1 cellular context compared by ENCODE assay signal in the genomic region with DNA sequence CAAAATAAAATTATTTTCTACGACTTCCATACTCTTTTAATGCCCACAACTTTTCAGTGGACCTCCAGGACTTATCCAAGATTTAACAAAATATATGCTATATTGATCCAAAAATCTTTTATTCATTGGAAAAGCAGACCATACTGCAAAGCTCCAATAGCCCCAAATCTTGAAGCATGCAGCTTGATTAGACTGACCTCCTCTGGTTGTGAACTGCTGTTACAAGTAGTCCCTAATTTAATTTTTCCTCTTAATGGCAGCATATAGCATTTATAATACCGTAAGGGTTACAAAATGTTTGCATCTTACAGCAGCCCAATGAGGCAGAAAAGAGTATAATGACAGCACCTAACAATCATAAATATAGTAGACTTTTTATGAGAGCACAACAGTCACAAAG.
TF ChIP-seq lines count a peak whose summit lies in the region.

No MANE protein-coding gene starts in this region.

TF ChIP-seq in SK-N-SH, 30 proteins besides CTCF, POLR2A, EP300 and RAD21 (continued from another document):
- TF ChIP-seq SMC3 (IDR thresholded peaks at IDR 0.05; ENCODE audit: low read depth, low read length): no peak
- no peak for TF ChIP-seq TEAD4 (IDR thresholded peaks at IDR 0.05; ENCODE audit: borderline replicate concordance, insufficient read depth)
- no peak for TF ChIP-seq MXI1 (IDR thresholded peaks at IDR 0.05; ENCODE audit: low read depth, low read length)
- TF ChIP-seq TCF12 (IDR thresholded peaks at IDR 0.05): no peak
- no peak for TF ChIP-seq GABPA (IDR thresholded peaks at IDR 0.05; ENCODE audit: low read depth)
- TF ChIP-seq, protein P1, sequence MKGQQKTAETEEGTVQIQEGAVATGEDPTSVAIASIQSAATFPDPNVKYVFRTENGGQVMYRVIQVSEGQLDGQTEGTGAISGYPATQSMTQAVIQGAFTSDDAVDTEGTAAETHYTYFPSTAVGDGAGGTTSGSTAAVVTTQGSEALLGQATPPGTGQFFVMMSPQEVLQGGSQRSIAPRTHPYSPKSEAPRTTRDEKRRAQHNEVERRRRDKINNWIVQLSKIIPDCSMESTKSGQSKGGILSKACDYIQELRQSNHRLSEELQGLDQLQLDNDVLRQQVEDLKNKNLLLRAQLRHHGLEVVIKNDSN (IDR thresholded peaks at IDR 0.05; ENCODE audit: borderline replicate concordance, low read depth): no peak
- no peak for TF ChIP-seq ELF1 (IDR thresholded peaks at IDR 0.05)
- TF ChIP-seq, protein P2, sequence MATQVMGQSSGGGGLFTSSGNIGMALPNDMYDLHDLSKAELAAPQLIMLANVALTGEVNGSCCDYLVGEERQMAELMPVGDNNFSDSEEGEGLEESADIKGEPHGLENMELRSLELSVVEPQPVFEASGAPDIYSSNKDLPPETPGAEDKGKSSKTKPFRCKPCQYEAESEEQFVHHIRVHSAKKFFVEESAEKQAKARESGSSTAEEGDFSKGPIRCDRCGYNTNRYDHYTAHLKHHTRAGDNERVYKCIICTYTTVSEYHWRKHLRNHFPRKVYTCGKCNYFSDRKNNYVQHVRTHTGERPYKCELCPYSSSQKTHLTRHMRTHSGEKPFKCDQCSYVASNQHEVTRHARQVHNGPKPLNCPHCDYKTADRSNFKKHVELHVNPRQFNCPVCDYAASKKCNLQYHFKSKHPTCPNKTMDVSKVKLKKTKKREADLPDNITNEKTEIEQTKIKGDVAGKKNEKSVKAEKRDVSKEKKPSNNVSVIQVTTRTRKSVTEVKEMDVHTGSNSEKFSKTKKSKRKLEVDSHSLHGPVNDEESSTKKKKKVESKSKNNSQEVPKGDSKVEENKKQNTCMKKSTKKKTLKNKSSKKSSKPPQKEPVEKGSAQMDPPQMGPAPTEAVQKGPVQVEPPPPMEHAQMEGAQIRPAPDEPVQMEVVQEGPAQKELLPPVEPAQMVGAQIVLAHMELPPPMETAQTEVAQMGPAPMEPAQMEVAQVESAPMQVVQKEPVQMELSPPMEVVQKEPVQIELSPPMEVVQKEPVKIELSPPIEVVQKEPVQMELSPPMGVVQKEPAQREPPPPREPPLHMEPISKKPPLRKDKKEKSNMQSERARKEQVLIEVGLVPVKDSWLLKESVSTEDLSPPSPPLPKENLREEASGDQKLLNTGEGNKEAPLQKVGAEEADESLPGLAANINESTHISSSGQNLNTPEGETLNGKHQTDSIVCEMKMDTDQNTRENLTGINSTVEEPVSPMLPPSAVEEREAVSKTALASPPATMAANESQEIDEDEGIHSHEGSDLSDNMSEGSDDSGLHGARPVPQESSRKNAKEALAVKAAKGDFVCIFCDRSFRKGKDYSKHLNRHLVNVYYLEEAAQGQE (IDR thresholded peaks at IDR 0.05; ENCODE audit: low read depth, low read length): no peak
- no peak for TF ChIP-seq RXRA (IDR thresholded peaks at IDR 0.05; ENCODE audit: borderline replicate concordance, low read depth)
- no peak for TF ChIP-seq NFIC (IDR thresholded peaks at IDR 0.05; ENCODE audit: borderline replicate concordance)
